In genomic region chr14:103333754-103334643, GRCh38 we compare ENCODE assay signal across 8 cellular contexts. TPM values are rescaled to one million over a fixed set of nuclear protein-coding genes. Genes with fewer than 3 reads are reported as not detected.
DNase-seq lines count a peak whose midpoint lies in the region; ATAC-seq and TF ChIP-seq lines count a peak whose summit lies in the region.

EIF5 (plus strand) TSS chr14:103334237; CDS start chr14:103335861, 1,624 bp downstream.

- TF ChIP-seq POLR2A in Peyer's patch (IDR thresholded peaks at IDR 0.05) = peak; percentile 99

- H3K9me3 ChIP-seq in Peyer's patch = no peaks in the 10 kb centered on the region
- H3K9me3 ChIP-seq in muscle layer of duodenum (ENCODE audit: control insufficient read depth in 1 of 2, low read length in 2 of 2) = no peaks in the 10 kb centered on the region

- no peaks in the 10 kb centered on the region for H4K20me1 ChIP-seq in KMS-11 (ENCODE audit: insufficient read depth)

- peaks cover 31% of the 10 kb centered on the region for H3K79me2 ChIP-seq in KMS-11 (ENCODE audit: insufficient read depth, low read depth)

- DNase-seq in DMS79 treated with DMSO at 0.1 percent for 48 hours (lab: John Stamatoyannopoulos, UW) (peak; percentile 100), Peyer's patch (peak; percentile 98 to 99 (median 99))
- DNase-seq in activated T-cell treated with anti-CD3 and anti-CD28 coated beads, Interleukin-2, amount 50 U/mL, for 48 hours = peak; percentile 99
- DNase-seq in stimulated activated CD8-positive, alpha-beta memory T cell treated with anti-CD3 and anti-CD28 coated beads, Interleukin-7, amount 100 ng/mL, for 4 hours (ENCODE audit: low read depth in 2 of 2) = peak; percentile 98 to 99

- H3K27me3 ChIP-seq in KMS-11 (ENCODE audit: insufficient read depth, low read depth) = no peaks in the 10 kb centered on the region
- no peaks in the 10 kb centered on the region for H3K27me3 ChIP-seq in Peyer's patch
- H3K27me3 ChIP-seq in muscle layer of duodenum (ENCODE audit: low read depth, low read length) = no peaks in the 10 kb centered on the region

- H3K4me3 ChIP-seq in KMS-11 (IDR thresholded peaks at IDR 0.05; ENCODE audit: insufficient read depth, low read depth, low read length) (no peak within 1 kb of the TSS), Peyer's patch (peak within 1 kb of the TSS; percentile 70 to 98 (median 98)), muscle layer of duodenum (ENCODE audit: low read depth in 1 of 2, low read length in 2 of 2) (peak within 1 kb of the TSS; percentile 89 to 95)

- H3K9ac ChIP-seq in KMS-11 = peak within 1 kb of the TSS; percentile 91

- H3K27ac ChIP-seq in KMS-11 = peak within 1 kb of the TSS; percentile 92
- peak within 1 kb of the TSS; percentile 96 to 100 (median 100) for H3K27ac ChIP-seq in Peyer's patch
- H3K27ac ChIP-seq in muscle layer of duodenum (ENCODE audit: low read length) = peak within 1 kb of the TSS; percentile 99

- ATAC-seq in GM21737 (IDR thresholded peaks at IDR 0.05; ENCODE audit: unreplicated experiment) (peak; percentile 86), esophagus mucosa (peak; percentile 94)

- TF ChIP-seq CTCF in KMS-11 (conservative IDR thresholded peaks at IDR 0.05; ENCODE audit: low read depth, low read length) (no peak), Peyer's patch (IDR thresholded peaks at IDR 0.05) (peak; percentile 13 to 79 (median 58))

- H2AFZ ChIP-seq in KMS-11 (ENCODE audit: low read depth) = peak within 1 kb of the TSS; percentile 59

- H3K4me1 ChIP-seq in KMS-11 (ENCODE audit: low read depth, poor library complexity, severe bottlenecking) (peaks cover 59% of the 10 kb centered on the region), Peyer's patch (peaks cover 0 to 28% (median 11%) of the 10 kb centered on the region in 4 donors), muscle layer of duodenum (ENCODE audit: control insufficient read depth in 1 of 2, insufficient read depth in 2 of 2, low read length in 2 of 2) (peaks cover 9 to 25% of the 10 kb centered on the region in 2 donors)

- peak within 1 kb of the TSS; percentile 94 for H3K4me2 ChIP-seq in KMS-11

- H3K36me3 ChIP-seq in KMS-11 (ENCODE audit: insufficient read depth) = peaks cover 36% of the 10 kb centered on the region; the same call in 1 of the 2 replicates
- peaks cover 0 to 39% (median 3%) of the 10 kb centered on the region in 3 donors for H3K36me3 ChIP-seq in Peyer's patch
- H3K36me3 ChIP-seq in muscle layer of duodenum (ENCODE audit: control insufficient read depth in 1 of 2, insufficient read depth in 2 of 2, low read length in 2 of 2) = peaks cover 37 to 49% of the 10 kb centered on the region in 2 donors

RNA-seq across cellular contexts. Expression of gene EIF5, which starts in this region (rescaled TPM):
- total RNA-seq in Peyer's patch (100 to 1,000 TPM; 176 to 226 (median 217) TPM), esophagus mucosa (253 TPM)
